In genomic region chr18:8329186-8329771, GRCh38 we compare ENCODE assay signal across 10 cellular contexts.
A peak's percentile ranks its signal among the peaks of the same experiment; 100 is the strongest.
DNase-seq lines count a peak whose midpoint lies in the region; TF ChIP-seq lines count a peak whose summit lies in the region.
"Had no signal": no experiment of that assay in that cellular context is flagged by ENCODE, and none has a peak within 500 bp of the region (broad histone marks: within the 10 kb centered on the region; RNA-seq: fewer than 3 reads in every experiment).

No MANE protein-coding gene starts in this region.

- TF ChIP-seq POLR2A in adrenal gland (IDR thresholded peaks at IDR 0.05) = no peak

- no peak overlapping the region for H3K4me3 ChIP-seq in HFF-Myc (replicated peaks; ENCODE audit: low read depth, low read length)
- no peak overlapping the region for H3K4me3 ChIP-seq in hepatocyte
- H3K4me3 ChIP-seq in HAP-1 = no peak overlapping the region
- H3K4me3 ChIP-seq in adrenal gland = no peak overlapping the region
- H3K4me3 ChIP-seq: sigmoid colon had no signal

- peak overlapping the region; percentile 57 for H3K27ac ChIP-seq in hepatocyte
- H3K27ac ChIP-seq in adrenal gland = no peak overlapping the region

- 59% methylated on average over 5 of the region's 5 CpGs for WGBS in hepatocyte (ENCODE audit: low lambda C conversion rate, missing lambda C conversion rate)
- 46 to 63% (median 54%) methylated on average over 5 of the region's 5 CpGs for WGBS in adrenal gland, 4 donors

- H3K4me1 ChIP-seq in hepatocyte (ENCODE audit: insufficient read depth) (peaks cover 14% of the 10 kb centered on the region), HAP-1 (no peaks in the 10 kb centered on the region), adrenal gland (replicated peaks in 1 of 2) (peaks cover 0 to 16% of the 10 kb centered on the region in 2 donors)

- H2AFZ ChIP-seq in hepatocyte = no peak overlapping the region

- H3K27me3 ChIP-seq in hepatocyte (no peaks in the 10 kb centered on the region), HAP-1 (ENCODE audit: low read depth) (no peaks in the 10 kb centered on the region), adrenal gland (no peaks in the 10 kb centered on the region)
- H3K27me3 ChIP-seq: sigmoid colon had no signal

- H3K79me2 ChIP-seq in hepatocyte = no peaks in the 10 kb centered on the region

- intact Hi-C loops in adrenal gland (cut with DNase I) = no loop called here

- no peaks in the 10 kb centered on the region for H3K9me2 ChIP-seq in hepatocyte (replicated peaks; ENCODE audit: insufficient read depth)

- TF ChIP-seq CTCF in HFF-Myc (IDR thresholded peaks at IDR 0.05; ENCODE audit: low read depth, low read length, missing control alignments) = no peak
- no peak for TF ChIP-seq CTCF in hepatocyte (IDR thresholded peaks at IDR 0.05; ENCODE audit: poor library complexity)
- TF ChIP-seq CTCF in adrenal gland (IDR thresholded peaks at IDR 0.05) = no peak

- no peaks in the 10 kb centered on the region for H3K36me3 ChIP-seq in hepatocyte (replicated peaks; ENCODE audit: insufficient read depth, low read depth)
- H3K36me3 ChIP-seq in HAP-1 (replicated peaks) = no peaks in the 10 kb centered on the region
- no peaks in the 10 kb centered on the region for H3K36me3 ChIP-seq in adrenal gland (replicated peaks in 1 of 2)
- H3K36me3 ChIP-seq: sigmoid colon had no signal

- in situ Hi-C loops in HAP-1 (cut with MboI; ENCODE audit: low sequenced_read_pairs) = no loop called here

- H4K20me1 ChIP-seq in hepatocyte (ENCODE audit: insufficient read depth, poor library complexity, severe bottlenecking) = no peaks in the 10 kb centered on the region

- H3K9me3 ChIP-seq in hepatocyte (ENCODE audit: low read depth) (no peaks in the 10 kb centered on the region), HAP-1 (no peaks in the 10 kb centered on the region), adrenal gland (replicated peaks in 1 of 3) (no peaks in the 10 kb centered on the region)
- H3K9me3 ChIP-seq: sigmoid colon had no signal

- DNase-seq in AG08396 (ENCODE audit: low spot score) (peak; percentile 20), HFF-Myc (ENCODE audit: extremely low read depth, low read depth) (peak; percentile 12), RPMI8226 (peak; percentile 11), hepatocyte (ENCODE audit: low spot score) (peak; percentile 37), OCI-M1 (lab: John Stamatoyannopoulos, UW) (no peak), HAP-1 (ENCODE audit: low spot score in 2 of 2) (no peak), DMS 273 (lab: John Stamatoyannopoulos, UW; ENCODE audit: unreplicated experiment) (no peak), adrenal gland (no peak)
- DNase-seq: activated CD8-positive, alpha-beta memory T cell treated with anti-CD3 and anti-CD28 coated beads for 24 hours; sigmoid colon had no signal

- no peak overlapping the region for H3K4me2 ChIP-seq in hepatocyte

Comparison
In these comparisons a context has a peak if more than half of its experiments do, and no peak if none do; other contexts are left out.
1. DNase-seq: peak in AG08396 (single experiment), HFF-Myc (single experiment), RPMI8226 (single experiment) and hepatocyte (single experiment); none in OCI-M1 (single experiment), HAP-1 (0 of 2), DMS 273 (single experiment) and adrenal gland (0 of 7).